Comparison of ENCODE assay signal across 14 cellular contexts in the genomic region with DNA sequence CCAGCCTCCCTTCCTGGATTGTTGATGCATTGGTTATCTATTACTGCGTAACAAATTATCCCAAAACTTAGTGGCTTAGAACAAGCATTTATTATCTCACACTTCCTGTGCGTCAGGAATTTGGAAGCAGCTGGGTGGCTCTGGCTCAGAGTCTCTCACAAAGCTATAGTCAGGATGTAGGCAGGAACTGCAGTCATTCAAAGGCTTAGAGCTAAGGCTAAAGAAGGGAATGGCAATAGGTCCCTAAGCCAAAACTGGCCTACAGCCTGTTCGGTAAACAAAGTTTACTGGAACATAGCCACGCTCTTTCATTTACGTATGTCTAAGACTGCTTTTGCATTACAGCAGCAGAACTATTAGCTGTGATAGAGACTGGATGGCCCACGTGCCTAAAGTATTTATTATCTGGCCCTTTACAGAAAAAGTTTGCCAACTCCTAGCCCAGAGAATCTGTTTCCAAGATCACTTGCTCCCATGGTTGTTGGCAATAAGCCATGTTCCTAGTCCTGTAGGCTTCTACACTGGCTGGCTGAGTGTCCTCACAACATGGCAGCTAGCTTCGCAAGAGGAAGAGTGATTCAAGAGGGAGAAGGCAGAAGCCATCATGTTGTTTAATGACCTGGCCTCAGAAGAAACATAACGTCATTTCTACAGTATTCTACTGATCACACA.
A peak's percentile ranks its signal among the peaks of the same experiment; 100 is the strongest.
DNase-seq lines count a peak whose midpoint lies in the region; ATAC-seq, FAIRE-seq and TF ChIP-seq lines count a peak whose summit lies in the region.
"Had no signal": no experiment of that assay in that cellular context is flagged by ENCODE, and none has a peak within 500 bp of the region (broad histone marks: within the 10 kb centered on the region; RNA-seq: fewer than 3 reads in every experiment).

No MANE protein-coding gene starts in this region.

- H3K27me3 ChIP-seq in esophagus squamous epithelium (no peaks in the 10 kb centered on the region), HepG2 (ENCODE audit: control insufficient read depth in 1 of 2, insufficient read depth in 2 of 2, low read length in 2 of 2) (no peaks in the 10 kb centered on the region), stomach smooth muscle (ENCODE audit: control insufficient read depth in 1 of 2, insufficient read depth in 2 of 2, low read length in 2 of 2) (no peaks in the 10 kb centered on the region)

- H3K27ac ChIP-seq in esophagus squamous epithelium, result peak overlapping the region in 3 of 4 donors; percentile 11 to 38 (median 30)
- H3K27ac ChIP-seq in HepG2 (ENCODE audit: extremely low read length, insufficient read depth, low read length), result no peak overlapping the region
- H3K27ac ChIP-seq in stomach smooth muscle (ENCODE audit: low read length), result peak overlapping the region; percentile 63

- no peaks in the 10 kb centered on the region for H3K79me2 ChIP-seq in HepG2 (ENCODE audit: insufficient read depth, low read length)

- 66% methylated on average over 7 of the region's 8 CpGs for WGBS in esophagus squamous epithelium, 2 donors
- 91% methylated on average over 8 of the region's 8 CpGs for WGBS in HepG2 (ENCODE audit: low lambda C conversion rate)

- in situ Hi-C loops in HepG2 (cut with HindIII; ENCODE audit: extremely low pct_ligation_motif_present, low pct_unique_long_range_greater_than_20kb), result no loop called here

- no peaks in the 10 kb centered on the region for H4K20me1 ChIP-seq in HepG2 (ENCODE audit: insufficient read depth, low read length)

- TF ChIP-seq CTCF in esophagus squamous epithelium (IDR thresholded peaks at IDR 0.05), result no peak
- TF ChIP-seq CTCF in HepG2 (CRISPR knock-in tag; IDR thresholded peaks at IDR 0.05), result no peak

- no peak for TF ChIP-seq RAD21 in HepG2 (CRISPR knock-in tag; IDR thresholded peaks at IDR 0.05)

- H3K4me2 ChIP-seq in HepG2 (ENCODE audit: low read depth, low read length), result no peak overlapping the region

- BruUV-seq in HepG2 (replicated peaks; lab: Mats Ljungman, UMichigan), result no TSS peak

- H3K9me3 ChIP-seq in esophagus squamous epithelium, result no peaks in the 10 kb centered on the region
- no peaks in the 10 kb centered on the region for H3K9me3 ChIP-seq in HepG2 (ENCODE audit: low read length)
- no peaks in the 10 kb centered on the region for H3K9me3 ChIP-seq in stomach smooth muscle (ENCODE audit: control insufficient read depth in 2 of 2, low read length in 2 of 2)

- intact Hi-C loops in esophagus squamous epithelium (cut with DNase I) (no loop called here), HepG2 (cut with micrococcal nuclease; ENCODE audit: unreplicated experiment) (no loop called here)

- H3K4me1 ChIP-seq in esophagus squamous epithelium (peaks cover 0 to 6% (median 0%) of the 10 kb centered on the region in 3 donors), HepG2 (ENCODE audit: insufficient read depth, low read length) (peaks cover 24% of the 10 kb centered on the region), stomach smooth muscle (ENCODE audit: control insufficient read depth, insufficient read depth, low read length) (peaks cover 12% of the 10 kb centered on the region)

- POLR2A ChIA-PET in HepG2 (lab: Yijun Ruan, JAX), result no interaction called here

- no peak overlapping the region for H2AFZ ChIP-seq in HepG2 (ENCODE audit: low read length)

- H3K9ac ChIP-seq in HepG2 (ENCODE audit: insufficient read depth, low read depth, low read length) (no peak overlapping the region), stomach smooth muscle (ENCODE audit: low read length in 2 of 2) (no peak overlapping the region)

- H3K36me3 ChIP-seq in esophagus squamous epithelium, result no peaks in the 10 kb centered on the region
- no peaks in the 10 kb centered on the region for H3K36me3 ChIP-seq in HepG2 (replicated peaks in 1 of 2; ENCODE audit: control insufficient read depth in 1 of 2, insufficient read depth in 2 of 2, low read length in 2 of 2)
- H3K36me3 ChIP-seq in stomach smooth muscle (ENCODE audit: control insufficient read depth in 2 of 2, insufficient read depth in 2 of 2, low read length in 2 of 2), result no peaks in the 10 kb centered on the region

- CTCF ChIA-PET in HepG2 (lab: Yijun Ruan, JAX; ENCODE audit: low intra/inter-chr PET ratio, low total read pairs), result no interaction called here

- no peak for TF ChIP-seq POLR2A in esophagus squamous epithelium (IDR thresholded peaks at IDR 0.05)
- no peak for TF ChIP-seq POLR2A in HepG2 (IDR thresholded peaks at IDR 0.05; ENCODE audit: insufficient read depth in 1 of 2, low read depth in 2 of 2, low read length in 2 of 2)
- TF ChIP-seq POLR2A in H54 (IDR thresholded peaks at IDR 0.05; ENCODE audit: low read depth, low read length), result no peak

- FAIRE-seq in RCC 7860 (lab: Jason Lieb, UNC) (peak; percentile 45), HepG2 (lab: Jason Lieb, UNC) (no peak), H54 (lab: Jason Lieb, UNC) (no peak)
- FAIRE-seq: GM18507 had no signal

- ATAC-seq in HepG2, result no peak
- ATAC-seq: activated CD8-positive, alpha-beta memory T cell treated with anti-CD3 and anti-CD28 coated beads, Interleukin-2, amount 10 ng/mL, durations not matched to agents 7 days and 5 days had no signal

- TF ChIP-seq EP300 in HepG2 (IDR thresholded peaks at IDR 0.05; ENCODE audit: low read depth in 2 of 2, low read length in 2 of 2), result no peak
- no peak for TF ChIP-seq EP300 in HepG2 (CRISPR knock-in tag; IDR thresholded peaks at IDR 0.05; ENCODE audit: borderline replicate concordance)

- H3K4me3 ChIP-seq in esophagus squamous epithelium (no peak overlapping the region), HepG2 (replicated peaks in 1 of 3; ENCODE audit: insufficient read depth in 1 of 3, low read depth in 2 of 3, low read length in 3 of 3) (no peak overlapping the region), stomach smooth muscle (ENCODE audit: low read length in 2 of 2) (no peak overlapping the region)

- DNase-seq in RCC 7860 (ENCODE audit: low spot score), result peak; percentile 60
- DNase-seq in esophagus squamous epithelium (lab: John Stamatoyannopoulos, UW), result no peak
- peak; percentile 29 for DNase-seq in HepG2 (ENCODE audit: low spot score)
- no peak for DNase-seq in SKM-1 treated with dmso at 0.1 percent for 144 hours (lab: John Stamatoyannopoulos, UW; ENCODE audit: unreplicated experiment)
- no peak for DNase-seq in SW480 (ENCODE audit: low spot score)
- no peak for DNase-seq in DMS79 (lab: John Stamatoyannopoulos, UW)
- DNase-seq in H54 (ENCODE audit: insufficient read length, low spot score), result no peak
- DNase-seq: activated CD8-positive, alpha-beta memory T cell treated with anti-CD3 and anti-CD28 coated beads, Interleukin-2, amount 10 ng/mL, durations not matched to agents 7 days and 5 days; CD4-positive, alpha-beta memory T cell; cerebellar nuclear complex; NCI-H187 treated with DMSO at 0.1 percent for 48 hours; stimulated activated naive CD4-positive, alpha-beta T cell treated with Interleukin-2 at 50 U/mL for 16 hours had no signal

TF ChIP-seq in HepG2, 621 proteins besides CTCF, POLR2A, EP300 and RAD21:
- TF ChIP-seq, protein P1, sequence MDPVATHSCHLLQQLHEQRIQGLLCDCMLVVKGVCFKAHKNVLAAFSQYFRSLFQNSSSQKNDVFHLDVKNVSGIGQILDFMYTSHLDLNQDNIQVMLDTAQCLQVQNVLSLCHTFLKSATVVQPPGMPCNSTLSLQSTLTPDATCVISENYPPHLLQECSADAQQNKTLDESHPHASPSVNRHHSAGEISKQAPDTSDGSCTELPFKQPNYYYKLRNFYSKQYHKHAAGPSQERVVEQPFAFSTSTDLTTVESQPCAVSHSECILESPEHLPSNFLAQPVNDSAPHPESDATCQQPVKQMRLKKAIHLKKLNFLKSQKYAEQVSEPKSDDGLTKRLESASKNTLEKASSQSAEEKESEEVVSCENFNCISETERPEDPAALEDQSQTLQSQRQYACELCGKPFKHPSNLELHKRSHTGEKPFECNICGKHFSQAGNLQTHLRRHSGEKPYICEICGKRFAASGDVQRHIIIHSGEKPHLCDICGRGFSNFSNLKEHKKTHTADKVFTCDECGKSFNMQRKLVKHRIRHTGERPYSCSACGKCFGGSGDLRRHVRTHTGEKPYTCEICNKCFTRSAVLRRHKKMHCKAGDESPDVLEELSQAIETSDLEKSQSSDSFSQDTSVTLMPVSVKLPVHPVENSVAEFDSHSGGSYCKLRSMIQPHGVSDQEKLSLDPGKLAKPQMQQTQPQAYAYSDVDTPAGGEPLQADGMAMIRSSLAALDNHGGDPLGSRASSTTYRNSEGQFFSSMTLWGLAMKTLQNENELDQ (CRISPR knock-in tag; IDR thresholded peaks at IDR 0.05; ENCODE audit: borderline replicate concordance), result no peak
- TF ChIP-seq ZNF776 (CRISPR knock-in tag; IDR thresholded peaks at IDR 0.05) (no peak), RBAK (CRISPR knock-in tag; IDR thresholded peaks at IDR 0.05) (peak; percentile 93)

Comparison
In these comparisons a context has a peak if more than half of its experiments do, and no peak if none do; other contexts are left out.
1. DNase-seq: peak in RCC 7860 (single experiment) and HepG2 (single experiment); none in esophagus squamous epithelium (single experiment), SKM-1 treated with dmso at 0.1 percent for 144 hours (single experiment), SW480 (single experiment), DMS79 (single experiment) and H54 (single experiment).